Comparison of ENCODE assay signal across 1 cellular context in the genomic region with DNA sequence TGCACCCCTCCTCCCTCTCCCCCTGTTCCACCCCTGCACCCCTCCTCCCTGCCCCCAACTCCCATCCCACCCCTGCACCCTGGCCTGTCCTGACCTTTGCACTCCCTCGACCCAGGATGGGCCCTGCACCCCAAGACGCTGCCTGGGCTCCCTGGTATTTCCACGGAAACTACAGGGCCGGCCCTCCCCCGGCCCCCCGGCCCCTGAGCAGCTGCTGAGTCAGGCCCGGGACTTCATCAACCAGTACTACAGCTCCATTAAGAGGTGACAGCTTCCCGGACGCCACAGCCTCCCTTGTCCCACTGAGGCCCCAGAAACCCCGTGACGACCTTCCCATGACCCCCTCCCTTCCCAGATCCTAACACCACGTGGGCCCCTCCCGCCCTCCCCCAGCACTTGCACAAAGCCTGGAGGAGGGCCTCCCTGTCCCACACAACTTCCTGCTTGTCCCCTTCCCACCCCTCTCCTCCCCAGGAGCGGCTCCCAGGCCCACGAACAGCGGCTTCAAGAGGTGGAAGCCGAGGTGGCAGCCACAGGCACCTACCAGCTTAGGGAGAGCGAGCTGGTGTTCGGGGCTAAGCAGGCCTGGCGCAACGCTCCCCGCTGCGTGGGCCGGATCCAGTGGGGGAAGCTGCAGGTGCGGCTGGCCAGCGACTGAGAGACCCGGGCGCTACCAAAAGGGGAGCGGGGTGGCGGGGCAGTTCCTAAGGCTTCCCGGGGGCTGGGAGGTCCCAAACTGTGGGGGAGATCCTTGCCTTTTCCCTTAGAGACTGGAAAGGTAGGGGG.
TF ChIP-seq lines count a peak whose summit lies in the region.

No MANE protein-coding gene starts in this region.

TF ChIP-seq in SK-N-SH treated with all-trans-retinoic acid at 6 μM for 48 hours, 23 proteins besides CTCF, POLR2A, EP300 and RAD21 (continued from another document):
- TF ChIP-seq, protein P1, sequence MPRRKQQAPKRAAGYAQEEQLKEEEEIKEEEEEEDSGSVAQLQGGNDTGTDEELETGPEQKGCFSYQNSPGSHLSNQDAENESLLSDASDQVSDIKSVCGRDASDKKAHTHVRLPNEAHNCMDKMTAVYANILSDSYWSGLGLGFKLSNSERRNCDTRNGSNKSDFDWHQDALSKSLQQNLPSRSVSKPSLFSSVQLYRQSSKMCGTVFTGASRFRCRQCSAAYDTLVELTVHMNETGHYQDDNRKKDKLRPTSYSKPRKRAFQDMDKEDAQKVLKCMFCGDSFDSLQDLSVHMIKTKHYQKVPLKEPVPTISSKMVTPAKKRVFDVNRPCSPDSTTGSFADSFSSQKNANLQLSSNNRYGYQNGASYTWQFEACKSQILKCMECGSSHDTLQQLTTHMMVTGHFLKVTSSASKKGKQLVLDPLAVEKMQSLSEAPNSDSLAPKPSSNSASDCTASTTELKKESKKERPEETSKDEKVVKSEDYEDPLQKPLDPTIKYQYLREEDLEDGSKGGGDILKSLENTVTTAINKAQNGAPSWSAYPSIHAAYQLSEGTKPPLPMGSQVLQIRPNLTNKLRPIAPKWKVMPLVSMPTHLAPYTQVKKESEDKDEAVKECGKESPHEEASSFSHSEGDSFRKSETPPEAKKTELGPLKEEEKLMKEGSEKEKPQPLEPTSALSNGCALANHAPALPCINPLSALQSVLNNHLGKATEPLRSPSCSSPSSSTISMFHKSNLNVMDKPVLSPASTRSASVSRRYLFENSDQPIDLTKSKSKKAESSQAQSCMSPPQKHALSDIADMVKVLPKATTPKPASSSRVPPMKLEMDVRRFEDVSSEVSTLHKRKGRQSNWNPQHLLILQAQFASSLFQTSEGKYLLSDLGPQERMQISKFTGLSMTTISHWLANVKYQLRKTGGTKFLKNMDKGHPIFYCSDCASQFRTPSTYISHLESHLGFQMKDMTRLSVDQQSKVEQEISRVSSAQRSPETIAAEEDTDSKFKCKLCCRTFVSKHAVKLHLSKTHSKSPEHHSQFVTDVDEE (CRISPR knock-in tag; IDR thresholded peaks at IDR 0.05) = no peak
- TF ChIP-seq SNAI2 (CRISPR knock-in tag; IDR thresholded peaks at IDR 0.05) (no peak), GLIS3 (CRISPR knock-in tag; IDR thresholded peaks at IDR 0.05) (no peak), RARB (CRISPR knock-in tag; IDR thresholded peaks at IDR 0.05) (no peak), TCF4 (CRISPR knock-in tag; IDR thresholded peaks at IDR 0.05; ENCODE audit: borderline replicate concordance) (no peak)
- TF ChIP-seq, protein P2, sequence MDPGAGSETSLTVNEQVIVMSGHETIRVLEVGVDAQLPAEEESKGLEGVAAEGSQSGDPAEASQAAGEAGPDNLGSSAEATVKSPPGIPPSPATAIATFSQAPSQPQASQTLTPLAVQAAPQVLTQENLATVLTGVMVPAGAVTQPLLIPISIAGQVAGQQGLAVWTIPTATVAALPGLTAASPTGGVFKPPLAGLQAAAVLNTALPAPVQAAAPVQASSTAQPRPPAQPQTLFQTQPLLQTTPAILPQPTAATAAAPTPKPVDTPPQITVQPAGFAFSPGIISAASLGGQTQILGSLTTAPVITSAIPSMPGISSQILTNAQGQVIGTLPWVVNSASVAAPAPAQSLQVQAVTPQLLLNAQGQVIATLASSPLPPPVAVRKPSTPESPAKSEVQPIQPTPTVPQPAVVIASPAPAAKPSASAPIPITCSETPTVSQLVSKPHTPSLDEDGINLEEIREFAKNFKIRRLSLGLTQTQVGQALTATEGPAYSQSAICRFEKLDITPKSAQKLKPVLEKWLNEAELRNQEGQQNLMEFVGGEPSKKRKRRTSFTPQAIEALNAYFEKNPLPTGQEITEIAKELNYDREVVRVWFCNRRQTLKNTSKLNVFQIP (CRISPR knock-in tag; IDR thresholded peaks at IDR 0.05; ENCODE audit: borderline replicate concordance, low read depth) = no peak
